In genomic region chr18:22451796-22452195, GRCh38 we compare ENCODE assay signal across 1 cellular context.
TF ChIP-seq lines count a peak whose summit lies in the region.

No MANE protein-coding gene starts in this region.

TF ChIP-seq in GM23338, 12 proteins besides CTCF, POLR2A, EP300 and RAD21:
- peak; percentile 81 for TF ChIP-seq ZNF462 (CRISPR knock-in tag; IDR thresholded peaks at IDR 0.05)
- no peak for TF ChIP-seq POLR2AphosphoS5 (IDR thresholded peaks at IDR 0.05; ENCODE audit: low read depth)
